ENCODE assay signal across 16 cellular contexts in the genomic region with DNA sequence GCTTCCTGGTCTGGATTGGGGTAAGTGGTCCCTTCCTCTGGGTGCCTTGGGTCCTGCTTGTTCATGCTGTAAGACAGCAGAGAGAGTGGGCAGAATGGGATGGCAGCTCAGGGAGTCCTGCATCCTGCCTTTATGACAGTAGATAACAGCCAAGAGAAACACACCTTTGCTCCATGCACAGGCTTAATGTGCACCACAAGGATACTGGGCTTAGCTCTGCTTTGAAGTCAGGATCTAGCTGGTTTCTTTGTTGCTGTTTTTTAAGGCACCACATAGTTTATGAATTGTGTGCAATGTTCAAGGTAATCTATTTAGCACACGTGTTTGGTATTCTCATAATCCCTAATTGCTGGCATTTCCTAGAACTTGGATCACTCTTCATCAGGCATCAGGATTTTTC.
"Had no signal": no experiment of that assay in that cellular context is flagged by ENCODE, and none has a peak within 500 bp of the region (broad histone marks: within the 10 kb centered on the region; RNA-seq: fewer than 3 reads in every experiment).

No MANE protein-coding gene starts in this region.

- H3K9me3 Mint-ChIP-seq: nephron had no signal

- H3K27ac ChIP-seq: cardiac muscle cell, coronary artery, sigmoid colon, upper lobe of right lung, WERI-Rb-1 had no signal

- ATAC-seq: activated CD8-positive, alpha-beta T cell treated with anti-CD3 and anti-CD28 coated beads, Interleukin-2, amount 10 ng/mL, durations not matched to agents 7 days and 5 days; left lobe of liver; upper lobe of right lung had no signal

- DNase-seq: activated CD4-positive, alpha-beta T cell treated with anti-CD3 and anti-CD28 coated beads for 4 hours; activated CD8-positive, alpha-beta memory T cell treated with anti-CD3 and anti-CD28 coated beads, Interleukin-2, amount 50 U/mL, for 48 hours; activated CD8-positive, alpha-beta T cell treated with anti-CD3 and anti-CD28 coated beads, Interleukin-2, amount 10 ng/mL, durations not matched to agents 7 days and 5 days; effector CD4-positive, alpha-beta T cell; foreskin melanocyte; head of caudate nucleus; sigmoid colon; stimulated activated CD4-positive, alpha-beta T cell treated with anti-CD3 and anti-CD28 coated beads, Interleukin-2, amount 100 ng/mL, for 48 hours; stimulated activated naive CD4-positive, alpha-beta T cell treated with Interleukin-2 at 50 U/mL for 16 hours; upper lobe of right lung; WERI-Rb-1 had no signal

- H3K36me3 ChIP-seq: cardiac muscle cell, sigmoid colon, upper lobe of right lung, WERI-Rb-1 had no signal

- FAIRE-seq: astrocyte had no signal

- H3K27ac Mint-ChIP-seq: activated CD8-positive, alpha-beta T cell treated with anti-CD3 and anti-CD28 coated beads, Interleukin-2, amount 10 ng/mL, durations not matched to agents 7 days and 5 days had no signal

- H3K4me3 Mint-ChIP-seq: activated CD8-positive, alpha-beta T cell treated with anti-CD3 and anti-CD28 coated beads, Interleukin-2, amount 10 ng/mL, durations not matched to agents 7 days and 5 days; nephron had no signal

- H3K9me3 ChIP-seq: sigmoid colon, upper lobe of right lung had no signal

- H3K4me1 ChIP-seq: upper lobe of right lung had no signal

- H3K4me3 ChIP-seq: cardiac muscle cell, coronary artery, sigmoid colon, upper lobe of right lung had no signal

- H3K27me3 ChIP-seq: cardiac muscle cell, sigmoid colon, upper lobe of right lung had no signal
